ENCODE assay signal across 21 cellular contexts in genomic region chr3:186847437-186847836, GRCh38. TPM values are rescaled to one million over a fixed set of nuclear protein-coding genes. Genes with fewer than 3 reads are reported as not detected.
DNase-seq lines count a peak whose midpoint lies in the region; ATAC-seq and TF ChIP-seq lines count a peak whose summit lies in the region.
"Had no signal": no experiment of that assay in that cellular context is flagged by ENCODE, and none has a peak within 500 bp of the region (broad histone marks: within the 10 kb centered on the region; RNA-seq: fewer than 3 reads in every experiment).

No MANE protein-coding gene starts in this region.

- WGBS in endodermal cell (ENCODE audit: insufficient coverage in 1 of 2, insufficient read length in 1 of 2), 2 experiments = 91 to 100% methylated on average over 2 of the region's 2 CpGs

- H3K27ac ChIP-seq in A673 (ENCODE audit: low read depth, low read length, poor library complexity, severe bottlenecking) (peak overlapping the region; percentile 23), endodermal cell (ENCODE audit: low read depth, low read length) (no peak overlapping the region), coronary artery (no peak overlapping the region)
- H3K27ac ChIP-seq: C4-2B, HL-60 had no signal

- H3K4me3 ChIP-seq in A673 (ENCODE audit: low read depth, low read length, poor library complexity, severe bottlenecking) = no peak overlapping the region
- H3K4me3 ChIP-seq in endodermal cell (ENCODE audit: low read length) = no peak overlapping the region
- H3K4me3 ChIP-seq in coronary artery = no peak overlapping the region

- no peaks in the 10 kb centered on the region for H3K36me3 ChIP-seq in A673 (ENCODE audit: insufficient read depth, low read length, poor library complexity, severe bottlenecking)
- no peaks in the 10 kb centered on the region for H3K36me3 ChIP-seq in endodermal cell (ENCODE audit: control insufficient read depth, insufficient read depth, low read length)

- H3K27me3 Mint-ChIP-seq in endodermal cell (ENCODE audit: insufficient read depth) = peaks cover 8% of the 10 kb centered on the region

- DNase-seq in A673 (ENCODE audit: low spot score) (peak; percentile 54), KBM-7 (peak; percentile 23), RKO (ENCODE audit: low spot score) (peak; percentile 64), endodermal cell (peak; percentile 6), DMS153 (lab: John Stamatoyannopoulos, UW) (no peak), coronary artery (ENCODE audit: low spot score) (no peak)
- DNase-seq: AML-193; Caco-2; CD4-positive, alpha-beta T cell; DMS79; GDM1; GOT3; H7; HFFc6 had no signal

- no peak overlapping the region for H3K4me3 Mint-ChIP-seq in endodermal cell
- H3K4me3 Mint-ChIP-seq: CD4-positive, alpha-beta T cell; HFFc6 had no signal

- in situ Hi-C loops in KBM-7 (cut with MboI; ENCODE audit: low pct_unique_long_range_greater_than_20kb, low sequenced_read_pairs) = loop anchor here (25.0 kb wide), 1 partner anchor 290 kb away; the partner anchor contains the start of gene RPL39L

- H3K9me3 ChIP-seq in A673 (ENCODE audit: low read depth, low read length, poor library complexity, severe bottlenecking) (no peaks in the 10 kb centered on the region), endodermal cell (ENCODE audit: control insufficient read depth, low read length) (no peaks in the 10 kb centered on the region)
- H3K9me3 ChIP-seq: Caco-2 had no signal

- CTCF ChIA-PET in A673 (lab: Charles Lee) = interaction anchor here (0.6 to 1.1 kb wide), 2 partner anchors 25 to 318 kb away, joined by 3 to 5 read pairs; no protein-coding TSS in a partner anchor

- POLR2A ChIA-PET in A673 (lab: Charles Lee; ENCODE audit: low non-redundant PET) = no interaction called here

- no peak for TF ChIP-seq CTCF in A673 (conservative IDR thresholded peaks at IDR 0.05; ENCODE audit: low read depth, low read length)
- no peak for TF ChIP-seq CTCF in endodermal cell (conservative IDR thresholded peaks at IDR 0.05)
- no peak for TF ChIP-seq CTCF in coronary artery (IDR thresholded peaks at IDR 0.05)

- H3K27ac Mint-ChIP-seq in endodermal cell = no peak overlapping the region
- H3K27ac Mint-ChIP-seq: CD4-positive, alpha-beta T cell; HFFc6 had no signal

- ATAC-seq in GM19467 (IDR thresholded peaks at IDR 0.05; ENCODE audit: unreplicated experiment) = no peak
- ATAC-seq: HCT116 had no signal

- no peaks in the 10 kb centered on the region for H3K9me3 Mint-ChIP-seq in endodermal cell
- H3K9me3 Mint-ChIP-seq: CD4-positive, alpha-beta T cell; HFFc6 had no signal

- H3K36me3 Mint-ChIP-seq in endodermal cell (ENCODE audit: low read depth) = no peaks in the 10 kb centered on the region

- BruUV-seq in A673 (replicated peaks; lab: Mats Ljungman, UMichigan) = no TSS peak

- no peaks in the 10 kb centered on the region for H3K27me3 ChIP-seq in A673 (replicated peaks; ENCODE audit: insufficient read depth, low read depth, low read length, poor library complexity)
- H3K27me3 ChIP-seq in endodermal cell (ENCODE audit: control insufficient read depth, insufficient read depth, low read length, poor library complexity, severe bottlenecking) = no peaks in the 10 kb centered on the region

- intact Hi-C loops in A673 (cut with micrococcal nuclease; ENCODE audit: unreplicated experiment) = no loop called here

- H3K4me1 ChIP-seq in A673 (ENCODE audit: insufficient read depth, low read length, poor library complexity, severe bottlenecking) (peaks cover 22% of the 10 kb centered on the region), endodermal cell (ENCODE audit: control insufficient read depth, insufficient read depth, low read length) (no peaks in the 10 kb centered on the region)

- peaks cover 10% of the 10 kb centered on the region for H3K4me1 Mint-ChIP-seq in endodermal cell

- no peak overlapping the region for H3K9ac ChIP-seq in endodermal cell (ENCODE audit: extremely low read depth, low read length, poor library complexity, severe bottlenecking)

RNA-seq across cellular contexts. Expression of gene ADIPOQ, which starts 4.9 kb away (rescaled TPM):
- total RNA-seq in A673 (2021) = not detected in 2 replicates
- not detected for total RNA-seq in endodermal cell
- not detected for polyA plus RNA-seq in endodermal cell (2013, experiment 1 of 2)
- not detected for polyA plus RNA-seq in endodermal cell (2013, experiment 2 of 2)
- total RNA-seq: Caco-2; CD4-positive, alpha-beta T cell; Daoy; H7; HFFc6; HT1080 had no signal
- polyA plus RNA-seq: BJ had no signal

RNA-seq across cellular contexts. Expression of gene RFC4, which starts 41.2 kb away (rescaled TPM):
- total RNA-seq in A673 (2021) = 116 and 120 TPM in 2 replicates
- total RNA-seq in endodermal cell = 100 to 1,000 TPM in 1 of 2 donors, 10 to 100 TPM in 1; 57.6 to 111 TPM
- 105 TPM for polyA plus RNA-seq in endodermal cell (2013, experiment 1 of 2)
- polyA plus RNA-seq in endodermal cell (2013, experiment 2 of 2) = 92.0 TPM

Comparison
In these comparisons a context has a peak if more than half of its experiments do, and no peak if none do; other contexts are left out.
1. DNase-seq: peak in A673 (single experiment), KBM-7 (single experiment), RKO (single experiment) and endodermal cell (single experiment); none in DMS153 (single experiment) and coronary artery (single experiment).